ENCODE assay signal across 18 cellular contexts in the genomic region with DNA sequence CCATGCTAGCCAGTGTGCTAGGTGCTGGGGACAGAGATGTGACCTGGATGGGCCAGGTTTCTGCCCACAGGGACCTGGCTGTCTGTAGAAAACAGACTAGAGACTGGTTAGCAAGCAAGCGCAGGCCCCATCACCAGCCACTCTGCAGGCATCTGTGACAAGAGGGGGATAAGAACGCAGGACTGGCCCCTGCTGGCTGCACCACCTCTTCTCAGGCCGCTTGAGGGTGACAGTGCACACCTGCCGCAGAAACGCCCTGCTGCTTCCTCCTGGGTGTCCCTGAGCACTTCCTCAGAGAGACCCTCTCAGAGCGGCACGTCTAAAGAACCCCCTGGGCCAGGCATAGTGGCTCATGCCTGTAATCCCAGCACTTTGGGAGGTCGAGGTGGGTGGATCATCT. TPM values are rescaled to one million over a fixed set of nuclear protein-coding genes. Genes with fewer than 3 reads are reported as not detected.
DNase-seq lines count a peak whose midpoint lies in the region; ATAC-seq and TF ChIP-seq lines count a peak whose summit lies in the region.
"Had no signal": no experiment of that assay in that cellular context is flagged by ENCODE, and none has a peak within 500 bp of the region (broad histone marks: within the 10 kb centered on the region; RNA-seq: fewer than 3 reads in every experiment).

No MANE protein-coding gene starts in this region.

- H3K9me2 ChIP-seq in Karpas-422 (replicated peaks; ENCODE audit: insufficient read depth, low read length) = no peaks in the 10 kb centered on the region

- H3K4me1 ChIP-seq in Karpas-422 (ENCODE audit: low read length) (peaks cover 8% of the 10 kb centered on the region), aorta (ENCODE audit: control insufficient read depth in 1 of 2, insufficient read depth in 2 of 2, low read length in 2 of 2) (no peaks in the 10 kb centered on the region)

- no peaks in the 10 kb centered on the region for H3K27me3 Mint-ChIP-seq in neural crest cell (ENCODE audit: low read depth)

- H3K27ac ChIP-seq in Karpas-422 (ENCODE audit: low read length) (no peak overlapping the region), angular gyrus (ENCODE audit: low read depth, low read length) (peak overlapping the region; percentile 99), aorta (ENCODE audit: low read depth in 1 of 2, low read length in 2 of 2) (no peak overlapping the region)
- H3K27ac ChIP-seq: C4-2B had no signal

- H3K9ac ChIP-seq in Karpas-422 (ENCODE audit: low read length) = no peak overlapping the region

- peaks cover 53% of the 10 kb centered on the region for H3K4me1 Mint-ChIP-seq in neural crest cell

- 82 to 87% methylated on average over 8 of the region's 8 CpGs for WGBS in aorta, 2 donors

- no peaks in the 10 kb centered on the region for H4K20me1 ChIP-seq in Karpas-422 (ENCODE audit: insufficient read depth, low read depth, low read length)

- no peak overlapping the region for H3K4me2 ChIP-seq in Karpas-422 (ENCODE audit: low read depth, low read length, poor library complexity, severe bottlenecking)

- H3K27ac Mint-ChIP-seq in neural crest cell (ENCODE audit: unreplicated experiment) = peak overlapping the region; percentile 73
- H3K27ac Mint-ChIP-seq: T-cell had no signal

- H3K27me3 ChIP-seq in Karpas-422 (ENCODE audit: low read length) (no peaks in the 10 kb centered on the region), aorta (ENCODE audit: control insufficient read depth in 1 of 2, insufficient read depth in 2 of 2, low read length in 1 of 2) (no peaks in the 10 kb centered on the region)

- H3K36me3 Mint-ChIP-seq in neural crest cell (ENCODE audit: low read depth) = no peaks in the 10 kb centered on the region
- H3K36me3 Mint-ChIP-seq: T-cell had no signal

- H2AFZ ChIP-seq in Karpas-422 (ENCODE audit: low read length) = no peak overlapping the region

- no peaks in the 10 kb centered on the region for H3K9me3 Mint-ChIP-seq in neural crest cell
- H3K9me3 Mint-ChIP-seq: T-cell had no signal

- no peaks in the 10 kb centered on the region for H3K79me2 ChIP-seq in Karpas-422 (ENCODE audit: low read length)

- peak overlapping the region; percentile 55 for H3K4me3 Mint-ChIP-seq in neural crest cell
- H3K4me3 Mint-ChIP-seq: T-cell had no signal

- H3K9me3 ChIP-seq in Karpas-422 (ENCODE audit: low read length) = no peaks in the 10 kb centered on the region
- no peaks in the 10 kb centered on the region for H3K9me3 ChIP-seq in aorta (ENCODE audit: control insufficient read depth, low read length)

- no peak overlapping the region for H3K4me3 ChIP-seq in Karpas-422 (ENCODE audit: low read length)
- H3K4me3 ChIP-seq in aorta (ENCODE audit: low read length in 2 of 2) = no peak overlapping the region

- no peaks in the 10 kb centered on the region for H3K36me3 ChIP-seq in Karpas-422 (ENCODE audit: insufficient read depth, low read length)
- H3K36me3 ChIP-seq in aorta (ENCODE audit: control insufficient read depth in 1 of 2, insufficient read depth in 2 of 2, low read length in 1 of 2) = no peaks in the 10 kb centered on the region

- peak; percentile 11 for TF ChIP-seq CTCF in GM12873 (IDR thresholded peaks at IDR 0.05; ENCODE audit: insufficient read depth, low read depth, low read length, missing control alignments)
- no peak for TF ChIP-seq CTCF in neural crest cell (conservative IDR thresholded peaks at IDR 0.05)
- no peak for TF ChIP-seq CTCF in GM10266 (IDR thresholded peaks at IDR 0.05; ENCODE audit: control insufficient read depth, insufficient read depth, low read depth, missing control alignments)

- ATAC-seq in HG03342 (IDR thresholded peaks at IDR 0.05; ENCODE audit: unreplicated experiment) = no peak
- ATAC-seq in aorta (ENCODE audit: low FRiP score) = no peak
- no peak for ATAC-seq in GM19455 (IDR thresholded peaks at IDR 0.05; ENCODE audit: unreplicated experiment)
- ATAC-seq: T-cell had no signal

- intact Hi-C loops in aorta (cut with DNase I) = loop anchor here (5.0 kb wide), 1 partner anchor 301 kb away; no protein-coding TSS in a partner anchor

- DNase-seq in Karpas-422 (peak; percentile 69), neural crest cell (ENCODE audit: low read depth, low spot score) (no peak), aorta (no peak), GM10266 (ENCODE audit: extremely low spot score) (no peak)
- DNase-seq: DMS 273 treated with DMSO at 0.1 percent for 48 hours, EL, Kasumi-1, MM.1S, NCI-H1105, NCI-H1694, NCI-H2107, NCI-H774, T-cell had no signal

RNA-seq across cellular contexts. Expression of gene PICK1, which starts 5.9 kb away (rescaled TPM):
- 11.0 and 29.2 TPM in 2 replicates for total RNA-seq in Karpas-422 (2014; rRNA removed; shearing (Covaris generic); ENCODE audit: low replicate concordance)
- 20.1 and 24.0 TPM in 2 replicates for total RNA-seq in neural crest cell
- 10 to 100 TPM; 25.0 to 26.4 TPM for total RNA-seq in aorta
- 10 to 100 TPM in 1 of 2 donors, 1 to 10 TPM in 1; 9.5 to 46.2 TPM for polyA plus RNA-seq in aorta

RNA-seq across cellular contexts. Expression of gene SLC16A8, which starts 32.7 kb away (rescaled TPM):
- total RNA-seq in Karpas-422 (2014; rRNA removed; shearing (Covaris generic); ENCODE audit: low replicate concordance) = not detected in 2 replicates
- total RNA-seq in neural crest cell (0.26 TPM in 1 of 2 replicates, not detected in the other), aorta (under 1 TPM in 1 of 2 donors, not detected in 1; 0.81 TPM)
- polyA plus RNA-seq in aorta = under 1 TPM; 0.25 to 0.72 TPM

RNA-seq across cellular contexts. Expression of gene BAIAP2L2, which starts 59.2 kb away (rescaled TPM):
- total RNA-seq in Karpas-422 (2014; rRNA removed; shearing (Covaris generic); ENCODE audit: low replicate concordance) = 0.22 and 0.43 TPM in 2 replicates
- total RNA-seq in neural crest cell (0.51 and 0.52 TPM in 2 replicates), aorta (under 1 TPM; 0.26 to 0.48 TPM)
- 10 to 100 TPM in 1 of 2 donors, 1 to 10 TPM in 1; 2.3 to 11.9 TPM for polyA plus RNA-seq in aorta
